ENCODE assay signal across 8 cellular contexts in the genomic region with DNA sequence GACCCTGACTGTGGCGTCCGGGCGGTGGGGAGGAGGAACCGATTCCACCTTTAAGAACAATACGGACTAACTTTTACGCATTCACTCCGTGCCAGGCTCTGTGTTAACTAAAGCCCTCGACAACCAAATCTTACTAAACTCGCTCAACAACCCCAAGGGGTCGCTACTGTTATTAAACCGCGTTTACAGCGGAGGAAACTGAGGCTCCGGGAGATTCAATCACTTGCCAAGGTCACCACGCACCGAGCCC. TPM values are rescaled to one million over a fixed set of nuclear protein-coding genes. Genes with fewer than 3 reads are reported as not detected.
DNase-seq lines count a peak whose midpoint lies in the region; FAIRE-seq and TF ChIP-seq lines count a peak whose summit lies in the region.

No MANE protein-coding gene starts in this region.

- TF ChIP-seq CTCF in PC-9 (conservative IDR thresholded peaks at IDR 0.05) (peak; percentile 33; the same call in 1 of the 2 replicates), esophagus squamous epithelium (IDR thresholded peaks at IDR 0.05) (no peak), retinal pigment epithelial cell (conservative IDR thresholded peaks at IDR 0.05; ENCODE audit: low read depth, low read length) (peak; percentile 26)

- no peaks in the 10 kb centered on the region for H4K20me1 ChIP-seq in PC-9 (ENCODE audit: insufficient read depth)

- FAIRE-seq in GM12892 (lab: Jason Lieb, UNC): peak; percentile 53

- intact Hi-C loops in PC-9 (cut with micrococcal nuclease; ENCODE audit: unreplicated experiment): no loop called here
- intact Hi-C loops in esophagus squamous epithelium (cut with DNase I): no loop called here

- H3K36me3 ChIP-seq in PC-9 (ENCODE audit: low read depth): no peaks in the 10 kb centered on the region; the same call in 1 of the 2 replicates
- peaks cover 0 to 26% (median 5%) of the 10 kb centered on the region in 3 donors for H3K36me3 ChIP-seq in esophagus squamous epithelium

- BruUV-seq in PC-9 (replicated peaks; lab: Mats Ljungman, UMichigan): no TSS peak

- POLR2A ChIA-PET in PC-9 (lab: Charles Lee; ENCODE audit: unreplicated experiment): no interaction called here

- no peak for TF ChIP-seq POLR2A in GM12892 (IDR thresholded peaks at IDR 0.05; ENCODE audit: low read depth, low read length)
- TF ChIP-seq POLR2A in esophagus squamous epithelium (IDR thresholded peaks at IDR 0.05): no peak

- H3K4me3 ChIP-seq in PC-9 (peak overlapping the region; percentile 63; the same call in 1 of the 2 replicates), esophagus squamous epithelium (peak overlapping the region; percentile 64 to 98 (median 84)), retinal pigment epithelial cell (ENCODE audit: low read length) (peak overlapping the region; percentile 37)

- H2AFZ ChIP-seq in PC-9: peak overlapping the region; percentile 70; the same call in 1 of the 2 replicates

- H3K27ac ChIP-seq in PC-9: no peak overlapping the region
- H3K27ac ChIP-seq in esophagus squamous epithelium: peak overlapping the region; percentile 10 to 98 (median 92)

- H3K4me1 ChIP-seq in PC-9 (replicated peaks; ENCODE audit: insufficient read depth) (peaks cover 8% of the 10 kb centered on the region), esophagus squamous epithelium (peaks cover 10 to 24% (median 11%) of the 10 kb centered on the region in 3 donors)

- peaks cover 6% of the 10 kb centered on the region; the same call in 1 of the 2 replicates for H3K79me2 ChIP-seq in PC-9 (ENCODE audit: low read depth)

- H3F3A ChIP-seq in PC-9 (ENCODE audit: insufficient read depth, low read depth): peaks cover 44% of the 10 kb centered on the region

- WGBS in esophagus squamous epithelium, 2 donors: 4 to 12% methylated on average over 14 of the region's 16 CpGs

- CTCF ChIA-PET in PC-9 (lab: Charles Lee): no interaction called here

- H3K27me3 ChIP-seq in PC-9 (ENCODE audit: insufficient read depth, low read depth) (no peaks in the 10 kb centered on the region), esophagus squamous epithelium (no peaks in the 10 kb centered on the region)

- DNase-seq in GM12892 (ENCODE audit: insufficient read length): no peak
- DNase-seq in PC-9: no peak
- no peak for DNase-seq in esophagus squamous epithelium (lab: John Stamatoyannopoulos, UW)
- no peak for DNase-seq in retinal pigment epithelial cell (ENCODE audit: low read depth)
- DNase-seq in NCI-H1105 treated with DMSO at 0.1 percent for 48 hours (lab: John Stamatoyannopoulos, UW): no peak
- no peak for DNase-seq in NCI-H2107 treated with DMSO at 0.1 percent for 48 hours (lab: John Stamatoyannopoulos, UW; ENCODE audit: unreplicated experiment)
- DNase-seq in COLO829 (ENCODE audit: low spot score): no peak
- no peak for DNase-seq in T-helper 9 cell

- H3K9me3 ChIP-seq in PC-9 (ENCODE audit: insufficient read depth, low read depth) (peaks cover 8% of the 10 kb centered on the region; the same call in 1 of the 2 replicates), esophagus squamous epithelium (peaks cover 0 to 12% (median 5%) of the 10 kb centered on the region in 3 donors)

- no peaks in the 10 kb centered on the region for H3K9me2 ChIP-seq in PC-9 (ENCODE audit: insufficient read depth)

- peak overlapping the region; percentile 81 for H3K4me2 ChIP-seq in PC-9

RNA-seq across cellular contexts. Expression of gene SAMD1, which starts 1.2 kb away (rescaled TPM):
- polyA plus RNA-seq in GM12892 (2012; ENCODE audit: missing spikeins): 24.1 TPM
- total RNA-seq in PC-9 (2021) (50.3 and 54.7 TPM in 2 replicates), esophagus squamous epithelium (10 to 100 TPM; 16.8 to 32.2 (median 27.1) TPM)

RNA-seq across cellular contexts. Expression of gene C19orf67, which starts 3.8 kb away (rescaled TPM):
- not detected for polyA plus RNA-seq in GM12892 (2012; ENCODE audit: missing spikeins)
- total RNA-seq in PC-9 (2021): not detected in 2 replicates
- total RNA-seq in esophagus squamous epithelium: not detected

RNA-seq across cellular contexts. Expression of gene MISP3, which starts 16.8 kb away (rescaled TPM):
- 0.64 TPM for polyA plus RNA-seq in GM12892 (2012; ENCODE audit: missing spikeins)
- total RNA-seq in PC-9 (2021) (6.7 and 10.5 TPM in 2 replicates), esophagus squamous epithelium (1 to 10 TPM; 2.0 to 8.9 (median 4.0) TPM)

RNA-seq across cellular contexts. Expression of gene PALM3, which starts 27.5 kb away (rescaled TPM):
- not detected for polyA plus RNA-seq in GM12892 (2012; ENCODE audit: missing spikeins)
- 25.0 and 28.8 TPM in 2 replicates for total RNA-seq in PC-9 (2021)
- not detected for total RNA-seq in esophagus squamous epithelium

RNA-seq across cellular contexts. Expression of gene PRKACA, which starts 28.2 kb away (rescaled TPM):
- 35.1 TPM for polyA plus RNA-seq in GM12892 (2012; ENCODE audit: missing spikeins)
- 62.0 and 82.8 TPM in 2 replicates for total RNA-seq in PC-9 (2021)
- 10 to 100 TPM; 28.6 to 42.8 (median 37.0) TPM for total RNA-seq in esophagus squamous epithelium

Comparison
In these comparisons a context has a peak if more than half of its experiments do, and no peak if none do; other contexts are left out.
1. CTCF ChIP-seq: peak in PC-9 (single experiment) and retinal pigment epithelial cell (single experiment); none in esophagus squamous epithelium (0 of 6).
2. Peak in every context shown above with its lines, with median percentiles within 50 percentile points of each other: H3K4me3 ChIP-seq.